9 cellular contexts compared by ENCODE assay signal in the genomic region with DNA sequence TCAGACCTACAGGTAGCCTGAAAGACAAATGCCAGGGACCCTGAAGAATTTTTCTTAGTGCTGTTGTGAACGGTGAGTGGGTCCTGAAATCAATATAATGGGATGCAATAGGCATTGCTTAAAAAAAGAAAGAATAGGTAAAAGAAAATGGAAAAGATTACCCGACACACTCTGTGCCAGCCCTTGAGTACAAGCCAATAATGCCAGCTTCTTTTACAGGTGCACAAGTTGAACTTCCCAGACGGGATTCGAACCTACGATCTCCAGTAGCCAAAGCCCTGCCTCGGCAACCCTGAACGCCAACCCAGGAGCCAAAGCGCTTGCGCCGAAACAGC. TPM values are rescaled to one million over a fixed set of nuclear protein-coding genes. Genes with fewer than 3 reads are reported as not detected.
DNase-seq lines count a peak whose midpoint lies in the region; ATAC-seq and TF ChIP-seq lines count a peak whose summit lies in the region.
"Had no signal": no experiment of that assay in that cellular context is flagged by ENCODE, and none has a peak within 500 bp of the region (broad histone marks: within the 10 kb centered on the region; RNA-seq: fewer than 3 reads in every experiment).

No MANE protein-coding gene starts in this region.

- POLR2A ChIA-PET in activated naive CD8-positive, alpha-beta T cell treated with anti-CD3 and anti-CD28 coated beads, Interleukin-2, amount 10 ng/mL, durations not matched to agents 7 days and 5 days (lab: Charles Lee), result interaction anchor here (0.5 to 2.9 kb wide), 19 partner anchors 9 to 222 kb away, joined by 3 to 31 read pairs (median 6); partner anchors contain the start of genes HDAC6, PQBP1, SUV39H1 and TBC1D25

- peaks cover 2% of the 10 kb centered on the region for H3K36me3 Mint-ChIP-seq in activated naive CD8-positive, alpha-beta T cell treated with anti-CD3 and anti-CD28 coated beads, Interleukin-2, amount 10 ng/mL, durations not matched to agents 7 days and 5 days

- intact Hi-C loops in Right ventricle myocardium superior (cut with DNase I) (no loop called here), right lobe of liver (cut with DNase I) (no loop called here), transverse colon (cut with DNase I; ENCODE audit: low total_unique reads) (no loop called here)

- WGBS in right lobe of liver (ENCODE audit: insufficient coverage, low coverage, low lambda C conversion rate, missing lambda C conversion rate), result 10% methylated on average over 10 of the region's 10 CpGs
- 53% methylated on average over 10 of the region's 10 CpGs; no CpG with 5 or more reads in 1 of the 2 donors for WGBS in transverse colon (ENCODE audit: low coverage in 1 of 2), 2 donors

- no peaks in the 10 kb centered on the region for H3K9me3 Mint-ChIP-seq in activated naive CD8-positive, alpha-beta T cell treated with anti-CD3 and anti-CD28 coated beads, Interleukin-2, amount 10 ng/mL, durations not matched to agents 7 days and 5 days

- H3K27ac Mint-ChIP-seq in activated naive CD8-positive, alpha-beta T cell treated with anti-CD3 and anti-CD28 coated beads, Interleukin-2, amount 10 ng/mL, durations not matched to agents 7 days and 5 days, result peak overlapping the region; percentile 95

- no peak for TF ChIP-seq EP300 in transverse colon (IDR thresholded peaks at IDR 0.05; ENCODE audit: low read depth)

- H3K27ac ChIP-seq in cardiac muscle cell (no peak overlapping the region), right lobe of liver (peak overlapping the region in 1 of 3 donors; percentile 39), transverse colon (peak overlapping the region; percentile 81 to 94 (median 92))

- no peak for DNase-seq in cardiac muscle cell (ENCODE audit: low read depth in 1 of 2, low spot score in 1 of 2)
- DNase-seq in Right ventricle myocardium superior, result no peak
- DNase-seq in activated naive CD8-positive, alpha-beta T cell treated with anti-CD3 and anti-CD28 coated beads, Interleukin-2, amount 10 ng/mL, durations not matched to agents 7 days and 5 days, result no peak
- no peak for DNase-seq in right lobe of liver
- DNase-seq in transverse colon, result no peak
- no peak for DNase-seq in NCI-H146 treated with DMSO at 0.1 percent for 48 hours (lab: John Stamatoyannopoulos, UW; ENCODE audit: unreplicated experiment)
- no peak for DNase-seq in NCI-H1694 (lab: John Stamatoyannopoulos, UW)

- ATAC-seq in Right ventricle myocardium superior (ENCODE audit: poor library complexity) (no peak), right lobe of liver (no peak), GM21529 (IDR thresholded peaks at IDR 0.05; ENCODE audit: unreplicated experiment) (no peak)
- no peak for ATAC-seq in activated naive CD8-positive, alpha-beta T cell treated with anti-CD3 and anti-CD28 coated beads, Interleukin-2, amount 10 ng/mL, durations not matched to agents 7 days and 5 days (ENCODE audit: low read depth)

- no peaks in the 10 kb centered on the region for H3K36me3 ChIP-seq in cardiac muscle cell
- no peaks in the 10 kb centered on the region for H3K36me3 ChIP-seq in right lobe of liver
- H3K36me3 ChIP-seq in transverse colon, result no peaks in the 10 kb centered on the region

- in situ Hi-C loops in transverse colon (cut with MboI; ENCODE audit: low pct_ligation_motif_present in 1 of 4, low pct_unique_long_range_greater_than_20kb in 1 of 4, low sequenced_read_pairs in 3 of 4), result no loop called here

- no peak for TF ChIP-seq CTCF in cardiac muscle cell (IDR thresholded peaks at IDR 0.05; ENCODE audit: low read depth, low read length)
- TF ChIP-seq CTCF in right lobe of liver (IDR thresholded peaks at IDR 0.05), result no peak
- TF ChIP-seq CTCF in transverse colon (IDR thresholded peaks at IDR 0.05), result no peak

- H3K4me3 Mint-ChIP-seq in activated naive CD8-positive, alpha-beta T cell treated with anti-CD3 and anti-CD28 coated beads, Interleukin-2, amount 10 ng/mL, durations not matched to agents 7 days and 5 days, result peak overlapping the region; percentile 93

- H3K4me3 ChIP-seq in cardiac muscle cell (peak overlapping the region; percentile 32), right lobe of liver (peak overlapping the region in 2 of 3 donors; percentile 60 to 65), transverse colon (peak overlapping the region in 1 of 4 donors; percentile 27)

- no peaks in the 10 kb centered on the region for H3K9me3 ChIP-seq in cardiac muscle cell (ENCODE audit: low read depth)
- H3K9me3 ChIP-seq in right lobe of liver, result no peaks in the 10 kb centered on the region
- H3K9me3 ChIP-seq in transverse colon, result no peaks in the 10 kb centered on the region

- H3K4me1 ChIP-seq in cardiac muscle cell (ENCODE audit: low read depth) (no peaks in the 10 kb centered on the region), right lobe of liver (no peaks in the 10 kb centered on the region), transverse colon (peaks cover 0 to 6% (median 0%) of the 10 kb centered on the region in 4 donors)

- peaks cover 9% of the 10 kb centered on the region for H3K4me1 Mint-ChIP-seq in activated naive CD8-positive, alpha-beta T cell treated with anti-CD3 and anti-CD28 coated beads, Interleukin-2, amount 10 ng/mL, durations not matched to agents 7 days and 5 days

- no peaks in the 10 kb centered on the region for H3K27me3 ChIP-seq in cardiac muscle cell
- H3K27me3 ChIP-seq in right lobe of liver, result no peaks in the 10 kb centered on the region
- H3K27me3 ChIP-seq in transverse colon, result no peaks in the 10 kb centered on the region

- TF ChIP-seq POLR2A in right lobe of liver (IDR thresholded peaks at IDR 0.05) (no peak), transverse colon (IDR thresholded peaks at IDR 0.05) (no peak)

- no peaks in the 10 kb centered on the region for H3K27me3 Mint-ChIP-seq in activated naive CD8-positive, alpha-beta T cell treated with anti-CD3 and anti-CD28 coated beads, Interleukin-2, amount 10 ng/mL, durations not matched to agents 7 days and 5 days

RNA-seq across cellular contexts. Expression of gene GLOD5, which starts 24.7 kb away (rescaled TPM):
- total RNA-seq in cardiac muscle cell, result not detected in 2 replicates
- not detected in 2 replicates for polyA plus RNA-seq in cardiac muscle cell
- total RNA-seq in Right ventricle myocardium superior, result not detected
- total RNA-seq in activated naive CD8-positive, alpha-beta T cell treated with anti-CD3 and anti-CD28 coated beads, Interleukin-2, amount 10 ng/mL, durations not matched to agents 7 days and 5 days, result not detected
- total RNA-seq in right lobe of liver, result 1 to 10 TPM in 5 of 6 experiments, under 1 TPM in 1; 0.98 to 4.1 (median 2.9) TPM
- 10 to 100 TPM in 1 of 4 donors, 1 to 10 TPM in 1, not detected in 2; 4.8 to 18.4 TPM for total RNA-seq in transverse colon
- total RNA-seq: cerebellum had no signal

RNA-seq across cellular contexts. Expression of gene SUV39H1, which starts 40.3 kb away (rescaled TPM):
- total RNA-seq in cardiac muscle cell (5.5 and 8.1 TPM in 2 replicates), Right ventricle myocardium superior (2.3 TPM), right lobe of liver (10 to 100 TPM in 1 of 6 experiments, 1 to 10 TPM in 5; 2.2 to 10.8 (median 3.5) TPM), transverse colon (1 to 10 TPM in 3 of 4 donors, under 1 TPM in 1; 1.00 to 5.3 (median 4.4) TPM)
- polyA plus RNA-seq in cardiac muscle cell, result 6.7 and 6.9 TPM in 2 replicates
- 10 to 100 TPM; 25.4 to 26.8 TPM for total RNA-seq in activated naive CD8-positive, alpha-beta T cell treated with anti-CD3 and anti-CD28 coated beads, Interleukin-2, amount 10 ng/mL, durations not matched to agents 7 days and 5 days

RNA-seq across cellular contexts. Expression of gene GATA1, which starts 49.5 kb away (rescaled TPM):
- not detected in 2 replicates for total RNA-seq in cardiac muscle cell
- 0.15 and 0.17 TPM in 2 replicates for polyA plus RNA-seq in cardiac muscle cell
- total RNA-seq in Right ventricle myocardium superior, result 0.13 TPM
- total RNA-seq in activated naive CD8-positive, alpha-beta T cell treated with anti-CD3 and anti-CD28 coated beads, Interleukin-2, amount 10 ng/mL, durations not matched to agents 7 days and 5 days, result not detected
- total RNA-seq in right lobe of liver, result 1 to 10 TPM in 1 of 6 experiments, under 1 TPM in 1, not detected in 4; 0.37 to 1.2 TPM
- total RNA-seq in transverse colon, result not detected
- total RNA-seq: cerebellum had no signal

RNA-seq across cellular contexts. Expression of gene WAS, which starts 53.2 kb away (rescaled TPM):
- total RNA-seq in cardiac muscle cell, result 1.9 TPM in 2 replicates
- polyA plus RNA-seq in cardiac muscle cell, result 1.7 and 4.3 TPM in 2 replicates
- total RNA-seq in Right ventricle myocardium superior, result 4.0 TPM
- 100 to 1,000 TPM; 142 to 146 TPM for total RNA-seq in activated naive CD8-positive, alpha-beta T cell treated with anti-CD3 and anti-CD28 coated beads, Interleukin-2, amount 10 ng/mL, durations not matched to agents 7 days and 5 days
- total RNA-seq in right lobe of liver, result 1 to 10 TPM; 2.4 to 7.2 (median 4.8) TPM
- 10 to 100 TPM in 1 of 4 donors, 1 to 10 TPM in 3; 3.2 to 13.1 (median 6.3) TPM for total RNA-seq in transverse colon
